ENCODE assay signal across 19 cellular contexts in genomic region chr14:97697772-97698171, GRCh38.
DNase-seq lines count a peak whose midpoint lies in the region; ATAC-seq and TF ChIP-seq lines count a peak whose summit lies in the region.
"Had no signal": no experiment of that assay in that cellular context is flagged by ENCODE, and none has a peak within 500 bp of the region (broad histone marks: within the 10 kb centered on the region; RNA-seq: fewer than 3 reads in every experiment).

No MANE protein-coding gene starts in this region.

- peaks cover 23% of the 10 kb centered on the region for H3K4me1 ChIP-seq in OCI-LY3 (ENCODE audit: low read length)
- H3K4me1 ChIP-seq: A549, Caco-2, left lung had no signal

- H3K4me2 ChIP-seq in OCI-LY3 (ENCODE audit: low read length), result peak overlapping the region; percentile 29
- H3K4me2 ChIP-seq: A549, PC-9 had no signal

- no peak overlapping the region for H3K4me3 Mint-ChIP-seq in activated T-cell treated with anti-CD3 and anti-CD28 coated beads, Interleukin-2, amount 50 U/mL, for 24 hours
- H3K4me3 Mint-ChIP-seq in activated naive CD4-positive, alpha-beta T cell treated with anti-CD3 and anti-CD28 coated beads, Interleukin-2, amount 50 U/mL, for 24 hours, result peak overlapping the region; percentile 19
- no peak overlapping the region for H3K4me3 Mint-ChIP-seq in stimulated activated naive B cell treated with anti-CD40 and anti-IgM and Interleukin-4, amounts not matched to agents 10 μg/mL and 1 μg/mL and 100 μg/mL, for 72 hours
- no peak overlapping the region for H3K4me3 Mint-ChIP-seq in mesothelial cell of epicardium

- peaks cover 5% of the 10 kb centered on the region for H3K9me3 Mint-ChIP-seq in activated T-cell treated with anti-CD3 and anti-CD28 coated beads, Interleukin-2, amount 50 U/mL, for 24 hours
- H3K9me3 Mint-ChIP-seq in activated naive CD4-positive, alpha-beta T cell treated with anti-CD3 and anti-CD28 coated beads, Interleukin-2, amount 50 U/mL, for 24 hours, result no peaks in the 10 kb centered on the region
- peaks cover 10 to 13% of the 10 kb centered on the region in 2 donors for H3K9me3 Mint-ChIP-seq in stimulated activated naive B cell treated with anti-CD40 and anti-IgM and Interleukin-4, amounts not matched to agents 10 μg/mL and 1 μg/mL and 100 μg/mL, for 72 hours
- H3K9me3 Mint-ChIP-seq in mesothelial cell of epicardium, result peaks cover 14% of the 10 kb centered on the region

- peaks cover 88% of the 10 kb centered on the region for H3K27me3 ChIP-seq in OCI-LY3 (ENCODE audit: low read depth, low read length)
- H3K27me3 ChIP-seq: cardiac muscle cell, left lung had no signal

- no peaks in the 10 kb centered on the region for H4K20me1 ChIP-seq in OCI-LY3 (ENCODE audit: insufficient read depth, low read length)

- ATAC-seq in stimulated activated naive B cell treated with anti-CD40 and anti-IgM and Interleukin-4, amounts not matched to agents 10 μg/mL and 1 μg/mL and 100 μg/mL, for 72 hours (replicated peaks), result peak; percentile 80 to 89
- ATAC-seq: A549, left lung, SK-N-SH treated with all-trans-retinoic acid at 6 μM for 48 hours had no signal

- peaks cover 6% of the 10 kb centered on the region for H3K36me3 ChIP-seq in OCI-LY3 (replicated peaks; ENCODE audit: low read depth, low read length)
- H3K36me3 ChIP-seq: cardiac muscle cell, left lung had no signal

- DNase-seq in activated T-cell treated with anti-CD3 and anti-CD28 coated beads, Interleukin-2, amount 50 U/mL, for 24 hours, result no peak
- DNase-seq in activated T-cell treated with anti-CD3 and anti-CD28 coated beads for 4 hours (no peak), mesothelial cell of epicardium (ENCODE audit: low spot score in 2 of 2, unreplicated experiment in 2 of 2) (no peak), lower leg skin (ENCODE audit: low spot score in 2 of 2) (no peak), putamen (ENCODE audit: low spot score) (no peak)
- no peak for DNase-seq in stimulated activated naive B cell treated with anti-CD40 and anti-IgM and Interleukin-4, amounts not matched to agents 10 μg/mL and 1 μg/mL and 100 μg/mL, for 72 hours
- DNase-seq: activated effector memory CD4-positive, alpha-beta T cell treated with Interleukin-2 at 50 U/mL for 16 hours; Caco-2; foreskin fibroblast; GDM1; left lung; NCI-H187; NCI-H524 treated with DMSO at 0.1 percent for 48 hours; PC-9 had no signal

- 57 to 69% methylated on average over 2 of the region's 2 CpGs for WGBS in lower leg skin, 2 donors

- peaks cover 7% of the 10 kb centered on the region; the same call in 1 of the 2 replicates for H3K9me3 ChIP-seq in OCI-LY3 (ENCODE audit: insufficient read depth, low read length)
- H3K9me3 ChIP-seq: A549, Caco-2 had no signal

- H3K9ac ChIP-seq in OCI-LY3 (ENCODE audit: low read length), result no peak overlapping the region

- H3K27ac Mint-ChIP-seq in activated T-cell treated with anti-CD3 and anti-CD28 coated beads, Interleukin-2, amount 50 U/mL, for 24 hours, result peak overlapping the region; percentile 88
- H3K27ac Mint-ChIP-seq in activated naive CD4-positive, alpha-beta T cell treated with anti-CD3 and anti-CD28 coated beads, Interleukin-2, amount 50 U/mL, for 24 hours, result peak overlapping the region; percentile 10
- no peak overlapping the region for H3K27ac Mint-ChIP-seq in stimulated activated naive B cell treated with anti-CD40 and anti-IgM and Interleukin-4, amounts not matched to agents 10 μg/mL and 1 μg/mL and 100 μg/mL, for 72 hours
- no peak overlapping the region for H3K27ac Mint-ChIP-seq in mesothelial cell of epicardium

- H3K4me1 Mint-ChIP-seq in activated T-cell treated with anti-CD3 and anti-CD28 coated beads, Interleukin-2, amount 50 U/mL, for 24 hours (ENCODE audit: low read depth), result peaks cover 38% of the 10 kb centered on the region
- H3K4me1 Mint-ChIP-seq in activated naive CD4-positive, alpha-beta T cell treated with anti-CD3 and anti-CD28 coated beads, Interleukin-2, amount 50 U/mL, for 24 hours, result peaks cover 40% of the 10 kb centered on the region
- peaks cover 0 to 6% of the 10 kb centered on the region in 2 donors for H3K4me1 Mint-ChIP-seq in stimulated activated naive B cell treated with anti-CD40 and anti-IgM and Interleukin-4, amounts not matched to agents 10 μg/mL and 1 μg/mL and 100 μg/mL, for 72 hours
- no peaks in the 10 kb centered on the region for H3K4me1 Mint-ChIP-seq in mesothelial cell of epicardium

- TF ChIP-seq CTCF in OCI-LY3 (IDR thresholded peaks at IDR 0.05; ENCODE audit: low read depth, low read length), result no peak
- no peak for TF ChIP-seq CTCF in mesothelial cell of epicardium (IDR thresholded peaks at IDR 0.05; ENCODE audit: unreplicated experiment)
- TF ChIP-seq CTCF in lower leg skin (IDR thresholded peaks at IDR 0.05), result no peak

- H3K36me3 Mint-ChIP-seq in activated T-cell treated with anti-CD3 and anti-CD28 coated beads, Interleukin-2, amount 50 U/mL, for 24 hours (ENCODE audit: low read depth), result no peaks in the 10 kb centered on the region
- no peaks in the 10 kb centered on the region for H3K36me3 Mint-ChIP-seq in activated naive CD4-positive, alpha-beta T cell treated with anti-CD3 and anti-CD28 coated beads, Interleukin-2, amount 50 U/mL, for 24 hours
- no peaks in the 10 kb centered on the region for H3K36me3 Mint-ChIP-seq in stimulated activated naive B cell treated with anti-CD40 and anti-IgM and Interleukin-4, amounts not matched to agents 10 μg/mL and 1 μg/mL and 100 μg/mL, for 72 hours
- no peaks in the 10 kb centered on the region for H3K36me3 Mint-ChIP-seq in mesothelial cell of epicardium

- intact Hi-C loops in lower leg skin (cut with DNase I; ENCODE audit: low total_unique reads), result no loop called here

- no peaks in the 10 kb centered on the region for H3K79me2 ChIP-seq in OCI-LY3 (ENCODE audit: low read length)

- no peaks in the 10 kb centered on the region for H3K27me3 Mint-ChIP-seq in activated T-cell treated with anti-CD3 and anti-CD28 coated beads, Interleukin-2, amount 50 U/mL, for 24 hours
- no peaks in the 10 kb centered on the region for H3K27me3 Mint-ChIP-seq in activated naive CD4-positive, alpha-beta T cell treated with anti-CD3 and anti-CD28 coated beads, Interleukin-2, amount 50 U/mL, for 24 hours
- peaks cover 0 to 7% of the 10 kb centered on the region in 2 donors for H3K27me3 Mint-ChIP-seq in stimulated activated naive B cell treated with anti-CD40 and anti-IgM and Interleukin-4, amounts not matched to agents 10 μg/mL and 1 μg/mL and 100 μg/mL, for 72 hours
- H3K27me3 Mint-ChIP-seq in mesothelial cell of epicardium (ENCODE audit: low read depth), result peaks cover 2% of the 10 kb centered on the region

- H3K27ac ChIP-seq in OCI-LY3 (ENCODE audit: low read length), result no peak overlapping the region
- H3K27ac ChIP-seq: A549, cardiac muscle cell, left lung, PC-9 had no signal

- no peak for TF ChIP-seq POLR2A in lower leg skin (IDR thresholded peaks at IDR 0.05)

- no peak overlapping the region for H3K4me3 ChIP-seq in OCI-LY3 (ENCODE audit: low read length)
- no peak overlapping the region for H3K4me3 ChIP-seq in lower leg skin (ENCODE audit: low read depth, poor library complexity, severe bottlenecking)
- H3K4me3 ChIP-seq: A549, cardiac muscle cell, left lung, PC-9 had no signal

- no peak overlapping the region for H2AFZ ChIP-seq in OCI-LY3 (ENCODE audit: low read depth, low read length)
- H2AFZ ChIP-seq: PC-9 had no signal

Comparison
In these comparisons a context has a peak if more than half of its experiments do, and no peak if none do; other contexts are left out.
1. H3K27ac Mint-ChIP-seq: peak in activated T-cell treated with anti-CD3 and anti-CD28 coated beads, Interleukin-2, amount 50 U/mL, for 24 hours (single experiment) and activated naive CD4-positive, alpha-beta T cell treated with anti-CD3 and anti-CD28 coated beads, Interleukin-2, amount 50 U/mL, for 24 hours (single experiment); none in stimulated activated naive B cell treated with anti-CD40 and anti-IgM and Interleukin-4, amounts not matched to agents 10 μg/mL and 1 μg/mL and 100 μg/mL, for 72 hours (single experiment) and mesothelial cell of epicardium (single experiment).